In genomic region chr13:22024381-22024994, GRCh38 we compare ENCODE assay signal across 19 cellular contexts.
"Had no signal": no experiment of that assay in that cellular context is flagged by ENCODE, and none has a peak within 500 bp of the region (broad histone marks: within the 10 kb centered on the region; RNA-seq: fewer than 3 reads in every experiment).

No MANE protein-coding gene starts in this region.

- H3K4me3 Mint-ChIP-seq: activated CD8-positive, alpha-beta T cell treated with anti-CD3 and anti-CD28 coated beads, Interleukin-2, amount 10 ng/mL, durations not matched to agents 7 days and 5 days; activated naive CD8-positive, alpha-beta T cell treated with anti-CD3 and anti-CD28 coated beads for 36 hours; activated T-cell treated with anti-CD3 and anti-CD28 coated beads, Interleukin-2, amount 50 U/mL, for 4 hours had no signal

- H3K4me3 ChIP-seq: cardiac muscle cell, K562 had no signal

- ATAC-seq: activated CD8-positive, alpha-beta T cell treated with anti-CD3 and anti-CD28 coated beads, Interleukin-2, amount 10 ng/mL, durations not matched to agents 7 days and 5 days; activated T-cell treated with anti-CD3 and anti-CD28 coated beads, Interleukin-2, amount 50 U/mL, for 4 hours; K562 had no signal

- H3K36me3 Mint-ChIP-seq: activated naive CD8-positive, alpha-beta T cell treated with anti-CD3 and anti-CD28 coated beads for 36 hours had no signal

- H3K27ac ChIP-seq: brain microvascular endothelial cell, cardiac muscle cell, VCaP had no signal

- H3K27me3 Mint-ChIP-seq: activated naive CD8-positive, alpha-beta T cell treated with anti-CD3 and anti-CD28 coated beads for 36 hours had no signal

- H3K27me3 ChIP-seq: brain microvascular endothelial cell, cardiac muscle cell had no signal

- H3K27ac Mint-ChIP-seq: activated CD8-positive, alpha-beta T cell treated with anti-CD3 and anti-CD28 coated beads, Interleukin-2, amount 10 ng/mL, durations not matched to agents 7 days and 5 days; activated naive CD8-positive, alpha-beta T cell treated with anti-CD3 and anti-CD28 coated beads for 36 hours had no signal

- H3K4me1 Mint-ChIP-seq: activated naive CD8-positive, alpha-beta T cell treated with anti-CD3 and anti-CD28 coated beads for 36 hours had no signal

- H3K9me3 Mint-ChIP-seq: activated naive CD8-positive, alpha-beta T cell treated with anti-CD3 and anti-CD28 coated beads for 36 hours; activated T-cell treated with anti-CD3 and anti-CD28 coated beads, Interleukin-2, amount 50 U/mL, for 4 hours had no signal

- DNase-seq: activated CD4-positive, CD25-positive, alpha-beta regulatory T cell; activated CD8-positive, alpha-beta T cell treated with anti-CD3 and anti-CD28 coated beads, Interleukin-2, amount 10 ng/mL, durations not matched to agents 7 days and 5 days; activated naive CD8-positive, alpha-beta T cell treated with anti-CD3 and anti-CD28 coated beads for 36 hours; activated T-cell treated with anti-CD3 and anti-CD28 coated beads, Interleukin-2, amount 50 U/mL, for 4 hours; brain microvascular endothelial cell; Karpas-422; MM.1S; NCI-H1048; NCI-H146; NCI-H187 treated with DMSO at 0.1 percent for 48 hours; NCI-H2081 treated with DMSO at 0.1 percent for 48 hours; NCI-H345; NCI-H510A; NCI-H526 treated with DMSO at 0.1 percent for 48 hours; NCI-H82; SIG-M5 had no signal

- H3K36me3 ChIP-seq: brain microvascular endothelial cell, cardiac muscle cell had no signal
